Comparison of ENCODE assay signal across 9 cellular contexts in genomic region chr17:32875230-32875903, GRCh38. TPM values are rescaled to one million over a fixed set of nuclear protein-coding genes. Genes with fewer than 3 reads are reported as not detected.
DNase-seq lines count a peak whose midpoint lies in the region; ATAC-seq and TF ChIP-seq lines count a peak whose summit lies in the region.
"Had no signal": no experiment of that assay in that cellular context is flagged by ENCODE, and none has a peak within 500 bp of the region (broad histone marks: within the 10 kb centered on the region; RNA-seq: fewer than 3 reads in every experiment).

No MANE protein-coding gene starts in this region.

- H3K27me3 Mint-ChIP-seq in activated naive CD4-positive, alpha-beta T cell treated with anti-CD3 and anti-CD28 coated beads, Interleukin-2, amount 10 ng/mL, durations not matched to agents 7 days and 5 days: peaks cover 31% of the 10 kb centered on the region
- peaks cover 6% of the 10 kb centered on the region for H3K27me3 Mint-ChIP-seq in activated naive CD8-positive, alpha-beta T cell treated with anti-CD3 and anti-CD28 coated beads, Interleukin-2, amount 50 U/mL, for 24 hours
- H3K27me3 Mint-ChIP-seq in type B pancreatic cell: peaks cover 4% of the 10 kb centered on the region

- DNase-seq in activated naive CD4-positive, alpha-beta T cell treated with anti-CD3 and anti-CD28 coated beads, Interleukin-2, amount 10 ng/mL, durations not matched to agents 7 days and 5 days: no peak
- DNase-seq in activated naive CD4-positive, alpha-beta T cell treated with anti-CD3 and anti-CD28 coated beads, Interleukin-2, amount 50 U/mL, for 72 hours (ENCODE audit: low spot score in 2 of 2): no peak
- DNase-seq in activated naive CD8-positive, alpha-beta T cell treated with anti-CD3 and anti-CD28 coated beads, Interleukin-2, amount 50 U/mL, for 24 hours: no peak
- DNase-seq in lower lobe of right lung: no peak
- DNase-seq in type B pancreatic cell (ENCODE audit: extremely low spot score, unreplicated experiment): no peak
- DNase-seq: NK-92 treated with Interleukin-12 subunit alpha and Interleukin-12 subunit beta, amount 100 ng/mL, for 24 hours had no signal

- no peaks in the 10 kb centered on the region for H3K27me3 ChIP-seq in lower lobe of right lung (ENCODE audit: low read depth)

- peak overlapping the region; percentile 84 for H3K4me3 Mint-ChIP-seq in activated naive CD4-positive, alpha-beta T cell treated with anti-CD3 and anti-CD28 coated beads, Interleukin-2, amount 10 ng/mL, durations not matched to agents 7 days and 5 days
- H3K4me3 Mint-ChIP-seq in activated naive CD8-positive, alpha-beta T cell treated with anti-CD3 and anti-CD28 coated beads, Interleukin-2, amount 50 U/mL, for 24 hours: peak overlapping the region; percentile 79
- peak overlapping the region; percentile 98 for H3K4me3 Mint-ChIP-seq in type B pancreatic cell

- H3K27ac Mint-ChIP-seq in activated naive CD4-positive, alpha-beta T cell treated with anti-CD3 and anti-CD28 coated beads, Interleukin-2, amount 10 ng/mL, durations not matched to agents 7 days and 5 days: no peak overlapping the region
- H3K27ac Mint-ChIP-seq in activated naive CD4-positive, alpha-beta T cell treated with anti-CD3 and anti-CD28 coated beads, Interleukin-2, amount 50 U/mL, for 72 hours: peak overlapping the region in 1 of 2 donors; percentile 88
- no peak overlapping the region for H3K27ac Mint-ChIP-seq in activated naive CD8-positive, alpha-beta T cell treated with anti-CD3 and anti-CD28 coated beads, Interleukin-2, amount 50 U/mL, for 24 hours
- H3K27ac Mint-ChIP-seq in type B pancreatic cell: peak overlapping the region; percentile 96

- no peak for ATAC-seq in activated naive CD4-positive, alpha-beta T cell treated with anti-CD3 and anti-CD28 coated beads, Interleukin-2, amount 50 U/mL, for 72 hours
- ATAC-seq in activated naive CD8-positive, alpha-beta T cell treated with anti-CD3 and anti-CD28 coated beads, Interleukin-2, amount 50 U/mL, for 24 hours: no peak
- ATAC-seq in lower lobe of right lung (no peak), GM21526 (IDR thresholded peaks at IDR 0.05; ENCODE audit: low FRiP score, unreplicated experiment) (no peak), HG03108 (IDR thresholded peaks at IDR 0.05; ENCODE audit: unreplicated experiment) (no peak), HG02885 (IDR thresholded peaks at IDR 0.05; ENCODE audit: poor library complexity, unreplicated experiment) (no peak)

- peaks cover 43% of the 10 kb centered on the region for H3K4me1 ChIP-seq in lower lobe of right lung

- intact Hi-C loops in lower lobe of right lung (cut with DNase I): loop anchor here (10.0 kb wide), 1 partner anchor 91 kb away; no protein-coding TSS in a partner anchor

- TF ChIP-seq CTCF in lower lobe of right lung (IDR thresholded peaks at IDR 0.05) (no peak), type B pancreatic cell (conservative IDR thresholded peaks at IDR 0.05) (no peak)

- peak overlapping the region; percentile 94 for H3K27ac ChIP-seq in lower lobe of right lung

- CTCF ChIA-PET in activated naive CD4-positive, alpha-beta T cell treated with anti-CD3 and anti-CD28 coated beads, Interleukin-2, amount 10 ng/mL, durations not matched to agents 7 days and 5 days (lab: Charles Lee): interaction anchor here (1.1 to 6.2 kb wide), 5 partner anchors 30 to 93 kb away, joined by 3 to 99 read pairs (median 6); no protein-coding TSS in a partner anchor

- H3K4me1 Mint-ChIP-seq in activated naive CD4-positive, alpha-beta T cell treated with anti-CD3 and anti-CD28 coated beads, Interleukin-2, amount 10 ng/mL, durations not matched to agents 7 days and 5 days: peaks cover 13% of the 10 kb centered on the region
- peaks cover 15% of the 10 kb centered on the region for H3K4me1 Mint-ChIP-seq in activated naive CD8-positive, alpha-beta T cell treated with anti-CD3 and anti-CD28 coated beads, Interleukin-2, amount 50 U/mL, for 24 hours
- H3K4me1 Mint-ChIP-seq in type B pancreatic cell (ENCODE audit: unreplicated experiment): peaks cover 9% of the 10 kb centered on the region

- H3K36me3 Mint-ChIP-seq in activated naive CD4-positive, alpha-beta T cell treated with anti-CD3 and anti-CD28 coated beads, Interleukin-2, amount 10 ng/mL, durations not matched to agents 7 days and 5 days: no peaks in the 10 kb centered on the region
- peaks cover 0 to 6% of the 10 kb centered on the region in 2 donors for H3K36me3 Mint-ChIP-seq in activated naive CD4-positive, alpha-beta T cell treated with anti-CD3 and anti-CD28 coated beads, Interleukin-2, amount 50 U/mL, for 72 hours
- no peaks in the 10 kb centered on the region for H3K36me3 Mint-ChIP-seq in activated naive CD8-positive, alpha-beta T cell treated with anti-CD3 and anti-CD28 coated beads, Interleukin-2, amount 50 U/mL, for 24 hours (ENCODE audit: low read depth)
- no peaks in the 10 kb centered on the region for H3K36me3 Mint-ChIP-seq in type B pancreatic cell

- H3K4me3 ChIP-seq in lower lobe of right lung: peak overlapping the region; percentile 72

- H3K9me3 ChIP-seq in lower lobe of right lung: no peaks in the 10 kb centered on the region

- H3K9me3 Mint-ChIP-seq in activated naive CD4-positive, alpha-beta T cell treated with anti-CD3 and anti-CD28 coated beads, Interleukin-2, amount 10 ng/mL, durations not matched to agents 7 days and 5 days: no peaks in the 10 kb centered on the region
- no peaks in the 10 kb centered on the region for H3K9me3 Mint-ChIP-seq in activated naive CD4-positive, alpha-beta T cell treated with anti-CD3 and anti-CD28 coated beads, Interleukin-2, amount 50 U/mL, for 72 hours
- no peaks in the 10 kb centered on the region for H3K9me3 Mint-ChIP-seq in activated naive CD8-positive, alpha-beta T cell treated with anti-CD3 and anti-CD28 coated beads, Interleukin-2, amount 50 U/mL, for 24 hours
- no peaks in the 10 kb centered on the region for H3K9me3 Mint-ChIP-seq in type B pancreatic cell

- no peaks in the 10 kb centered on the region for H3K36me3 ChIP-seq in lower lobe of right lung

RNA-seq across cellular contexts. Expression of gene MYO1D, which starts 1.6 kb away (rescaled TPM):
- 10 to 100 TPM; 12.4 to 13.6 TPM for total RNA-seq in activated naive CD4-positive, alpha-beta T cell treated with anti-CD3 and anti-CD28 coated beads, Interleukin-2, amount 50 U/mL, for 72 hours
- total RNA-seq in lower lobe of right lung (58.0 TPM), type B pancreatic cell (ENCODE audit: low replicate concordance) (24.9 and 46.7 TPM in 2 replicates)

RNA-seq across cellular contexts. Expression of gene TMEM98, which starts 52.6 kb away (rescaled TPM):
- total RNA-seq in activated naive CD4-positive, alpha-beta T cell treated with anti-CD3 and anti-CD28 coated beads, Interleukin-2, amount 50 U/mL, for 72 hours: not detected
- 47.9 TPM for total RNA-seq in lower lobe of right lung
- 87.0 and 161 TPM in 2 replicates for total RNA-seq in type B pancreatic cell (ENCODE audit: low replicate concordance)

Comparison
In these comparisons a context has a peak if more than half of its experiments do, and no peak if none do; other contexts are left out.
1. RNA of gene TMEM98, which starts 52.6 kb away (total RNA-seq): 87.0 to 161 TPM in type B pancreatic cell and 47.9 TPM in lower lobe of right lung (single experiment); not detected in activated naive CD4-positive, alpha-beta T cell treated with anti-CD3 and anti-CD28 coated beads, Interleukin-2, amount 50 U/mL, for 72 hours; every median in the first group is over 10 times any median in the second.
2. Peak in every context shown above with its lines, with median percentiles within 50 percentile points of each other: H3K4me3 Mint-ChIP-seq.